In the genomic region with DNA sequence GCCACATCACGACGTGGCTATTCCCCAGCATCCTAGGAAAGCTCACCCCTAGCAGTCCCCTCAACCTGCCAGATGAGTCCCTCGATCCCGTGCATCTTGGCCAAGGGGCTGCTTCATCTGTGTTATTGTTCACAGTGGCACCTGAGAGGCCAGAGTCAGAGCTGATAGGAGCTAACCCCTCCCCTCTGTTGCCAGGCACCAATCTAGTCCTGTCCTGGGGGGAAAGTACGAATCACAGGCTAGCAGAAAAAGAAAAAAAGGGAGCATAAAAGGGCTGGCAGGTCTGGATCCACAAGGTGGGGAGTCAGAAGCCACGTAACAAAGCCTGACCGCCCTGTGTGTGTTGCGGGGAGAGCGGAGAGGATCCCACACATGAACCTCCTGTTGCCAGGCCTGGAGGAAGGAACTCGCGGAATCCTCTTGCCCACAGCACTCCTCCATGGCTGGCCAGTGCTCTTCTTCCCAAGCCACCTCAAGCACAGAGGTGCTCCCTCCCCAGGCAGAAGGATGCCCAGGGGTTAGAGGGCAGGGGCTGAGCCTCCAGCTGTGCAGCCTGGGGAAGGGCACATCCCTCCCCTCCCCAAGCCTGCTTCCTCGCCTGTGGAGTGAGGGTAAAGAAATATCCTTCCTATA, we compare ENCODE assay signal across 17 cellular contexts.
DNase-seq lines count a peak whose midpoint lies in the region; ATAC-seq and TF ChIP-seq lines count a peak whose summit lies in the region.
"Had no signal": no experiment of that assay in that cellular context is flagged by ENCODE, and none has a peak within 500 bp of the region (broad histone marks: within the 10 kb centered on the region; RNA-seq: fewer than 3 reads in every experiment).

No MANE protein-coding gene starts in this region.

- peaks cover 5% of the 10 kb centered on the region for H3K36me3 Mint-ChIP-seq in activated naive CD4-positive, alpha-beta T cell treated with anti-CD3 and anti-CD28 coated beads, Interleukin-2, amount 10 ng/mL, durations not matched to agents 7 days and 5 days
- H3K36me3 Mint-ChIP-seq in WTC11 (peaks cover 2% of the 10 kb centered on the region; the same call in 1 of the 2 replicates), glutamatergic neuron (ENCODE audit: unreplicated experiment) (no peaks in the 10 kb centered on the region)
- no peaks in the 10 kb centered on the region for H3K36me3 Mint-ChIP-seq in activated CD4-positive, alpha-beta memory T cell treated with anti-CD3 and anti-CD28 coated beads, Interleukin-2, amount 10 ng/mL, durations not matched to agents 7 days and 5 days (ENCODE audit: low read depth)

- CTCF ChIA-PET in activated naive CD4-positive, alpha-beta T cell treated with anti-CD3 and anti-CD28 coated beads, Interleukin-2, amount 10 ng/mL, durations not matched to agents 7 days and 5 days (lab: Charles Lee), result interaction anchor here (1.0 kb wide), 1 partner anchor 89 kb away, joined by 4 read pairs; no protein-coding TSS in a partner anchor
- CTCF ChIA-PET in WTC11 (lab: Charles Lee), result interaction anchor here (1.1 to 2.9 kb wide), 4 partner anchors 10 to 89 kb away, joined by 3 to 18 read pairs (median 6); no protein-coding TSS in a partner anchor
- CTCF ChIA-PET in activated CD4-positive, alpha-beta memory T cell treated with anti-CD3 and anti-CD28 coated beads, Interleukin-2, amount 10 ng/mL, durations not matched to agents 7 days and 5 days (lab: Charles Lee), result interaction anchor here (1.6 kb wide), 1 partner anchor 89 kb away, joined by 4 read pairs; no protein-coding TSS in a partner anchor

- POLR2A ChIA-PET in WTC11 (lab: Charles Lee), result no interaction called here
- POLR2A ChIA-PET in activated CD4-positive, alpha-beta memory T cell treated with anti-CD3 and anti-CD28 coated beads, Interleukin-2, amount 10 ng/mL, durations not matched to agents 7 days and 5 days (lab: Charles Lee), result no interaction called here

- H3K4me3 Mint-ChIP-seq in activated naive CD4-positive, alpha-beta T cell treated with anti-CD3 and anti-CD28 coated beads, Interleukin-2, amount 10 ng/mL, durations not matched to agents 7 days and 5 days, result no peak overlapping the region
- H3K4me3 Mint-ChIP-seq in WTC11, result no peak overlapping the region
- H3K4me3 Mint-ChIP-seq in glutamatergic neuron (ENCODE audit: unreplicated experiment), result peak overlapping the region; percentile 20
- no peak overlapping the region for H3K4me3 Mint-ChIP-seq in activated CD4-positive, alpha-beta memory T cell treated with anti-CD3 and anti-CD28 coated beads, Interleukin-2, amount 10 ng/mL, durations not matched to agents 7 days and 5 days
- H3K4me3 Mint-ChIP-seq: activated B cell treated with CpG ODN at 0.5 μM for 24 hours, nephron had no signal

- TF ChIP-seq CTCF in WTC11 (IDR thresholded peaks at IDR 0.05) (no peak), glutamatergic neuron (IDR thresholded peaks at IDR 0.05; ENCODE audit: partially characterized antibody, unreplicated experiment) (no peak)

- peaks cover 11% of the 10 kb centered on the region for H3K4me1 Mint-ChIP-seq in activated naive CD4-positive, alpha-beta T cell treated with anti-CD3 and anti-CD28 coated beads, Interleukin-2, amount 10 ng/mL, durations not matched to agents 7 days and 5 days
- peaks cover 58% of the 10 kb centered on the region for H3K4me1 Mint-ChIP-seq in WTC11
- H3K4me1 Mint-ChIP-seq in glutamatergic neuron (ENCODE audit: low read depth, unreplicated experiment), result peaks cover 50% of the 10 kb centered on the region
- peaks cover 4% of the 10 kb centered on the region for H3K4me1 Mint-ChIP-seq in activated CD4-positive, alpha-beta memory T cell treated with anti-CD3 and anti-CD28 coated beads, Interleukin-2, amount 10 ng/mL, durations not matched to agents 7 days and 5 days

- H3K27ac ChIP-seq in substantia nigra (ENCODE audit: low read depth, low read length, poor library complexity, severe bottlenecking), result peak overlapping the region; percentile 18

- peak overlapping the region; percentile 52 for H3K27ac Mint-ChIP-seq in activated naive CD4-positive, alpha-beta T cell treated with anti-CD3 and anti-CD28 coated beads, Interleukin-2, amount 10 ng/mL, durations not matched to agents 7 days and 5 days
- H3K27ac Mint-ChIP-seq in WTC11 (peak overlapping the region; percentile 27; the same call in 1 of the 2 replicates), glutamatergic neuron (ENCODE audit: unreplicated experiment) (peak overlapping the region; percentile 87)
- no peak overlapping the region for H3K27ac Mint-ChIP-seq in activated CD4-positive, alpha-beta memory T cell treated with anti-CD3 and anti-CD28 coated beads, Interleukin-2, amount 10 ng/mL, durations not matched to agents 7 days and 5 days
- H3K27ac Mint-ChIP-seq: activated B cell treated with CpG ODN at 0.5 μM for 24 hours, nephron had no signal

- no peak for DNase-seq in activated naive CD4-positive, alpha-beta T cell treated with anti-CD3 and anti-CD28 coated beads, Interleukin-2, amount 10 ng/mL, durations not matched to agents 7 days and 5 days
- DNase-seq in activated naive CD4-positive, alpha-beta T cell treated with Interleukin-2 at 50 U/mL for 16 hours, result no peak
- DNase-seq in WTC11 (ENCODE audit: low spot score) (no peak), glutamatergic neuron (no peak), substantia nigra (lab: John Stamatoyannopoulos, UW) (no peak), AML-193 (lab: John Stamatoyannopoulos, UW) (no peak)
- DNase-seq in activated CD4-positive, alpha-beta memory T cell treated with anti-CD3 and anti-CD28 coated beads, Interleukin-2, amount 10 ng/mL, durations not matched to agents 7 days and 5 days, result no peak
- DNase-seq: activated B cell treated with CpG ODN at 0.5 μM for 24 hours, Calu3, islet precursor cell, left ventricle myocardium superior, NCI-H1417 treated with DMSO at 0.1 percent for 48 hours, NCI-H2081 treated with DMSO at 0.1 percent for 48 hours, T1000 had no signal

- no peaks in the 10 kb centered on the region for H3K9me3 Mint-ChIP-seq in activated naive CD4-positive, alpha-beta T cell treated with anti-CD3 and anti-CD28 coated beads, Interleukin-2, amount 10 ng/mL, durations not matched to agents 7 days and 5 days
- no peaks in the 10 kb centered on the region for H3K9me3 Mint-ChIP-seq in WTC11
- peaks cover 16% of the 10 kb centered on the region for H3K9me3 Mint-ChIP-seq in glutamatergic neuron (ENCODE audit: unreplicated experiment)
- no peaks in the 10 kb centered on the region for H3K9me3 Mint-ChIP-seq in activated CD4-positive, alpha-beta memory T cell treated with anti-CD3 and anti-CD28 coated beads, Interleukin-2, amount 10 ng/mL, durations not matched to agents 7 days and 5 days
- H3K9me3 Mint-ChIP-seq: activated B cell treated with CpG ODN at 0.5 μM for 24 hours, nephron had no signal

- ATAC-seq in WTC11 (peak; percentile 15), HG03521 (IDR thresholded peaks at IDR 0.05; ENCODE audit: unreplicated experiment) (no peak)
- ATAC-seq: left ventricle myocardium superior, Right ventricle myocardium inferior had no signal

- no peaks in the 10 kb centered on the region for H3K27me3 Mint-ChIP-seq in activated naive CD4-positive, alpha-beta T cell treated with anti-CD3 and anti-CD28 coated beads, Interleukin-2, amount 10 ng/mL, durations not matched to agents 7 days and 5 days
- H3K27me3 Mint-ChIP-seq in WTC11 (ENCODE audit: low read depth), result no peaks in the 10 kb centered on the region
- H3K27me3 Mint-ChIP-seq in glutamatergic neuron (ENCODE audit: unreplicated experiment), result peaks cover 6% of the 10 kb centered on the region
- H3K27me3 Mint-ChIP-seq in activated CD4-positive, alpha-beta memory T cell treated with anti-CD3 and anti-CD28 coated beads, Interleukin-2, amount 10 ng/mL, durations not matched to agents 7 days and 5 days, result no peaks in the 10 kb centered on the region
- H3K27me3 Mint-ChIP-seq: activated B cell treated with CpG ODN at 0.5 μM for 24 hours had no signal

TF ChIP-seq in WTC11, 78 proteins besides CTCF, POLR2A, EP300 and RAD21:
- peak; percentile 72; the same call in 1 of the 2 replicates for TF ChIP-seq ZNF263 (CRISPR knock-in tag; IDR thresholded peaks at IDR 0.05; ENCODE audit: low read depth)
- no peak for TF ChIP-seq RORB (CRISPR knock-in tag; IDR thresholded peaks at IDR 0.05)
